ENCODE assay signal across 31 cellular contexts in the genomic region with DNA sequence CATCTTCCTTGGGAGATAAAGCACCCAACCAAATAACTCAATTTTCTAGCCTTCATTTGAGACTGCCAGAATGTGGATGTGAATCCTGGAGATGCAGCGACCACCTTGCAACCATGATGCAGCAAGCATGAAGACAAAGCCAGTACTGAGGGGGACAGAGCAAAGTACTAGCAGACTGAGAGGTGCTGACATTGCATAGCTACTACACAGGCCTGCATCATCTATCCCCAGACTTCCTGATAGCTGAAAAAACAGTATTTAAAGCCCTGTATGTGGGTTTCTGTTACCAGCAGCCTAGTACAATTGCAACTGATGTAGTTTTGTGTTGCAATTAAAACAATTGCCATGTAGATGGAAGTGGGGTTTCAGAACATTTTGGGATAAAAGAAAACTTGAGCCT.
"Had no signal": no experiment of that assay in that cellular context is flagged by ENCODE, and none has a peak within 500 bp of the region (broad histone marks: within the 10 kb centered on the region; RNA-seq: fewer than 3 reads in every experiment).

No MANE protein-coding gene starts in this region.

- H3K27ac ChIP-seq: PC-9, RWPE1, SJCRH30, SK-N-MC had no signal

- H3K36me3 ChIP-seq: SJCRH30 had no signal

- H3K9me3 ChIP-seq: SJCRH30 had no signal

- H3K4me3 ChIP-seq: PC-9, SJCRH30, SK-N-MC had no signal

- DNase-seq: Karpas-422, NCI-H1048, NCI-H1092 treated with DMSO at 0.1 percent for 48 hours, NCI-H1105 treated with DMSO at 0.1 percent for 48 hours, NCI-H1417, NCI-H1436, NCI-H146, NCI-H1694, NCI-H187, NCI-H1930, NCI-H2081 treated with DMSO at 0.1 percent for 48 hours, NCI-H2107, NCI-H2171, NCI-H226, NCI-H446 treated with DMSO at 0.1 percent for 48 hours, NCI-H510A, NCI-H524, NCI-H526, NCI-H69, NCI-H748 treated with DMSO at 0.1 percent for 48 hours, NCI-H82, PC-9, SHP77, SIG-M5, T-cell had no signal

- ATAC-seq: Panc1, Right ventricle myocardium inferior, SK-N-SH treated with all-trans-retinoic acid at 6 μM for 48 hours, T-cell had no signal

- H3K4me2 ChIP-seq: PC-9 had no signal

- H2AFZ ChIP-seq: PC-9 had no signal

- H3K4me1 ChIP-seq: SJCRH30 had no signal

- H3K27me3 ChIP-seq: SJCRH30 had no signal
